In the genomic region with DNA sequence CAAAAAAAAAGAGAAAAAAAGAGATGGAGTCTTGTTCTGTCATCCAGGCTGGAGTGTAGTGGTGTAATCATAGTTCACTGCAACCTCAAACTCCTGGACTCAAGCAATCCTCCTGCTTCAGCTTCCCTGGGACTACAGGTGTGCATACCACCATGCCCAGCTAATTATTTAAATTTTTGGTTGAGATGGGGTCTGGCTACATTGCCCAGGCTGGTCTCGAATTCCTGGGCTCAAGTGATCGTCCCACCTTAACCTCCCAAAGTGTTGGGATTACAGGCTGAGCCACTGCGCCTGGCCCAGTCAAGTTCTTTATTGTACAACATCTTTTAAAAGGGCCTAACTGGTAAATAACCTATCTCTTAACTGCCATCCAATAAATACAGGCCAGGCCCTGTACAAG, we compare ENCODE assay signal across 3 cellular contexts.
TF ChIP-seq lines count a peak whose summit lies in the region.

No MANE protein-coding gene starts in this region.

TF ChIP-seq in HEK293, 187 proteins besides CTCF, POLR2A, EP300 and RAD21:
- peak; percentile 89 for TF ChIP-seq ZNF121 (tag by site-specific recombination; IDR thresholded peaks at IDR 0.05)
- TF ChIP-seq, protein P1, sequence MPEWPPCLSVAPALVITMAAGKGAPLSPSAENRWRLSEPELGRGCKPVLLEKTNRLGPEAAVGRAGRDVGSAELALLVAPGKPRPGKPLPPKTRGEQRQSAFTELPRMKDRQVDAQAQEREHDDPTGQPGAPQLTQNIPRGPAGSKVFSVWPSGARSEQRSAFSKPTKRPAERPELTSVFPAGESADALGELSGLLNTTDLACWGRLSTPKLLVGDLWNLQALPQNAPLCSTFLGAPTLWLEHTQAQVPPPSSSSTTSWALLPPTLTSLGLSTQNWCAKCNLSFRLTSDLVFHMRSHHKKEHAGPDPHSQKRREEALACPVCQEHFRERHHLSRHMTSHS (tag by site-specific recombination; IDR thresholded peaks at IDR 0.05): no peak
- no peak for TF ChIP-seq ZNF24 (tag by site-specific recombination; IDR thresholded peaks at IDR 0.05)
- TF ChIP-seq ZNF777 (tag by site-specific recombination; IDR thresholded peaks at IDR 0.05; ENCODE audit: borderline replicate concordance): no peak

TF ChIP-seq in IMR-90, 13 proteins besides CTCF, POLR2A, EP300 and RAD21:
- no peak for TF ChIP-seq MAZ (IDR thresholded peaks at IDR 0.05; ENCODE audit: borderline replicate concordance, low read depth, low read length)
TF ChIP-seq in IMR-90: peak in this region for 0.

TF ChIP-seq in WTC11, 78 proteins besides CTCF, POLR2A, EP300 and RAD21:
- peak; percentile 62; the same call in 1 of the 2 replicates for TF ChIP-seq ZNF121 (CRISPR knock-in tag; IDR thresholded peaks at IDR 0.05)
- TF ChIP-seq ZNF219 (CRISPR knock-in tag; IDR thresholded peaks at IDR 0.05; ENCODE audit: borderline replicate concordance): no peak
